ENCODE assay signal across 1 cellular context in genomic region chr10:92695679-92696605, GRCh38.
A peak's percentile ranks its signal among the peaks of the same experiment; 100 is the strongest.
TF ChIP-seq lines count a peak whose summit lies in the region.

No MANE protein-coding gene starts in this region.

TF ChIP-seq in K562, 482 proteins besides CTCF, POLR2A, EP300 and RAD21 (continued from another document):
- TF ChIP-seq FOXM1 (IDR thresholded peaks at IDR 0.05; ENCODE audit: low read depth) (no peak), FOXM1 (CRISPR knock-in tag; IDR thresholded peaks at IDR 0.05; ENCODE audit: low read depth) (0 out of 2 replicates have a peak, but pooled peaks have one; percentile 30), FOXA3 (CRISPR knock-in tag; conservative IDR thresholded peaks at IDR 0.05 in 1 of 2, IDR thresholded peaks at IDR 0.05 in 1 of 2) (peak in 1 of 2 experiments; percentile 93; a peak in 1 of 4 replicates), RBFOX2 (IDR thresholded peaks at IDR 0.05; ENCODE audit: low read depth, low read length) (peak; percentile 90), MYC (IDR thresholded peaks at IDR 0.05; ENCODE audit: low read depth, low read length) (no peak), MYC (CRISPR knock-in tag; IDR thresholded peaks at IDR 0.05; ENCODE audit: borderline replicate concordance, low read depth) (peak; percentile 85; the same call in 1 of the 2 replicates)
- TF ChIP-seq, protein P1, sequence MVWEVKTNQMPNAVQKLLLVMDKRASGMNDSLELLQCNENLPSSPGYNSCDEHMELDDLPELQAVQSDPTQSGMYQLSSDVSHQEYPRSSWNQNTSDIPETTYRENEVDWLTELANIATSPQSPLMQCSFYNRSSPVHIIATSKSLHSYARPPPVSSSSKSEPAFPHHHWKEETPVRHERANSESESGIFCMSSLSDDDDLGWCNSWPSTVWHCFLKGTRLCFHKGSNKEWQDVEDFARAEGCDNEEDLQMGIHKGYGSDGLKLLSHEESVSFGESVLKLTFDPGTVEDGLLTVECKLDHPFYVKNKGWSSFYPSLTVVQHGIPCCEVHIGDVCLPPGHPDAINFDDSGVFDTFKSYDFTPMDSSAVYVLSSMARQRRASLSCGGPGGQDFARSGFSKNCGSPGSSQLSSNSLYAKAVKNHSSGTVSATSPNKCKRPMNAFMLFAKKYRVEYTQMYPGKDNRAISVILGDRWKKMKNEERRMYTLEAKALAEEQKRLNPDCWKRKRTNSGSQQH (CRISPR knock-in tag; IDR thresholded peaks at IDR 0.05) = peak; percentile 64
- TF ChIP-seq, protein P2, sequence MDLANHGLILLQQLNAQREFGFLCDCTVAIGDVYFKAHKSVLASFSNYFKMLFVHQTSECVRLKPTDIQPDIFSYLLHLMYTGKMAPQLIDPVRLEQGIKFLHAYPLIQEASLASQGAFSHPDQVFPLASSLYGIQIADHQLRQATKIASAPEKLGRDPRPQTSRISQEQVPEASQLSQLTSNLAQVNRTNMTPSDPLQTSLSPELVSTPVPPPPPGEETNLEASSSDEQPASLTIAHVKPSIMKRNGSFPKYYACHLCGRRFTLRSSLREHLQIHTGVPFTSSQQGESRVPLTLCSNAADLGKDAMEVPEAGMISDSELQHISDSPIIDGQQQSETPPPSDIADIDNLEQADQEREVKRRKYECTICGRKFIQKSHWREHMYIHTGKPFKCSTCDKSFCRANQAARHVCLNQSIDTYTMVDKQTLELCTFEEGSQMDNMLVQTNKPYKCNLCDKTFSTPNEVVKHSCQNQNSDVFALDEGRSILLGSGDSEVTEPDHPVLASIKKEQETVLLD (IDR thresholded peaks at IDR 0.05) = peak; percentile 28; the same call in 1 of the 2 replicates
TF ChIP-seq in K562: peak in this region for 57.
